Comparison of ENCODE assay signal across 1 cellular context in genomic region chr17:74430385-74430705, GRCh38.
TF ChIP-seq lines count a peak whose summit lies in the region.

No MANE protein-coding gene starts in this region.

TF ChIP-seq in HepG2, 621 proteins besides CTCF, POLR2A, EP300 and RAD21 (continued from another document and continues in another):
- no peak for TF ChIP-seq AHDC1 (CRISPR knock-in tag; IDR thresholded peaks at IDR 0.05; ENCODE audit: borderline replicate concordance)
- no peak for TF ChIP-seq BRCA1 (CRISPR knock-in tag; IDR thresholded peaks at IDR 0.05)
- no peak for TF ChIP-seq XRCC5 (optimal IDR thresholded peaks at IDR 0.05; ENCODE audit: low read length)
- TF ChIP-seq HNRNPUL1 (IDR thresholded peaks at IDR 0.05; ENCODE audit: low read depth, low read length): no peak
- no peak for TF ChIP-seq POGZ (CRISPR knock-in tag; IDR thresholded peaks at IDR 0.05)
- TF ChIP-seq ZMYM3 (CRISPR knock-in tag; IDR thresholded peaks at IDR 0.05): no peak
- TF ChIP-seq, protein P1, sequence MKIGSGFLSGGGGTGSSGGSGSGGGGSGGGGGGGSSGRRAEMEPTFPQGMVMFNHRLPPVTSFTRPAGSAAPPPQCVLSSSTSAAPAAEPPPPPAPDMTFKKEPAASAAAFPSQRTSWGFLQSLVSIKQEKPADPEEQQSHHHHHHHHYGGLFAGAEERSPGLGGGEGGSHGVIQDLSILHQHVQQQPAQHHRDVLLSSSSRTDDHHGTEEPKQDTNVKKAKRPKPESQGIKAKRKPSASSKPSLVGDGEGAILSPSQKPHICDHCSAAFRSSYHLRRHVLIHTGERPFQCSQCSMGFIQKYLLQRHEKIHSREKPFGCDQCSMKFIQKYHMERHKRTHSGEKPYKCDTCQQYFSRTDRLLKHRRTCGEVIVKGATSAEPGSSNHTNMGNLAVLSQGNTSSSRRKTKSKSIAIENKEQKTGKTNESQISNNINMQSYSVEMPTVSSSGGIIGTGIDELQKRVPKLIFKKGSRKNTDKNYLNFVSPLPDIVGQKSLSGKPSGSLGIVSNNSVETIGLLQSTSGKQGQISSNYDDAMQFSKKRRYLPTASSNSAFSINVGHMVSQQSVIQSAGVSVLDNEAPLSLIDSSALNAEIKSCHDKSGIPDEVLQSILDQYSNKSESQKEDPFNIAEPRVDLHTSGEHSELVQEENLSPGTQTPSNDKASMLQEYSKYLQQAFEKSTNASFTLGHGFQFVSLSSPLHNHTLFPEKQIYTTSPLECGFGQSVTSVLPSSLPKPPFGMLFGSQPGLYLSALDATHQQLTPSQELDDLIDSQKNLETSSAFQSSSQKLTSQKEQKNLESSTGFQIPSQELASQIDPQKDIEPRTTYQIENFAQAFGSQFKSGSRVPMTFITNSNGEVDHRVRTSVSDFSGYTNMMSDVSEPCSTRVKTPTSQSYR (CRISPR knock-in tag; IDR thresholded peaks at IDR 0.05; ENCODE audit: borderline replicate concordance): no peak
- TF ChIP-seq, protein P2, sequence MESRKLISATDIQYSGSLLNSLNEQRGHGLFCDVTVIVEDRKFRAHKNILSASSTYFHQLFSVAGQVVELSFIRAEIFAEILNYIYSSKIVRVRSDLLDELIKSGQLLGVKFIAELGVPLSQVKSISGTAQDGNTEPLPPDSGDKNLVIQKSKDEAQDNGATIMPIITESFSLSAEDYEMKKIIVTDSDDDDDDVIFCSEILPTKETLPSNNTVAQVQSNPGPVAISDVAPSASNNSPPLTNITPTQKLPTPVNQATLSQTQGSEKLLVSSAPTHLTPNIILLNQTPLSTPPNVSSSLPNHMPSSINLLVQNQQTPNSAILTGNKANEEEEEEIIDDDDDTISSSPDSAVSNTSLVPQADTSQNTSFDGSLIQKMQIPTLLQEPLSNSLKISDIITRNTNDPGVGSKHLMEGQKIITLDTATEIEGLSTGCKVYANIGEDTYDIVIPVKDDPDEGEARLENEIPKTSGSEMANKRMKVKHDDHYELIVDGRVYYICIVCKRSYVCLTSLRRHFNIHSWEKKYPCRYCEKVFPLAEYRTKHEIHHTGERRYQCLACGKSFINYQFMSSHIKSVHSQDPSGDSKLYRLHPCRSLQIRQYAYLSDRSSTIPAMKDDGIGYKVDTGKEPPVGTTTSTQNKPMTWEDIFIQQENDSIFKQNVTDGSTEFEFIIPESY (CRISPR knock-in tag; IDR thresholded peaks at IDR 0.05): no peak
- no peak for TF ChIP-seq MXD3 (CRISPR knock-in tag; IDR thresholded peaks at IDR 0.05)
- no peak for TF ChIP-seq ZNF768 (CRISPR knock-in tag; IDR thresholded peaks at IDR 0.05)
- TF ChIP-seq ZNF101 (CRISPR knock-in tag; IDR thresholded peaks at IDR 0.05; ENCODE audit: borderline replicate concordance, low read depth): no peak
- no peak; the same call in 1 of the 2 replicates for TF ChIP-seq DRAP1 (CRISPR knock-in tag; IDR thresholded peaks at IDR 0.05)
- TF ChIP-seq KDM5A (IDR thresholded peaks at IDR 0.05; ENCODE audit: borderline replicate concordance, low read length): 0 out of 2 replicates have a peak, but pooled peaks have one; percentile 43
- no peak for TF ChIP-seq ZNF451 (CRISPR knock-in tag; IDR thresholded peaks at IDR 0.05)
- TF ChIP-seq RAD51 (IDR thresholded peaks at IDR 0.05; ENCODE audit: borderline replicate concordance): no peak
- TF ChIP-seq HOXA5 (CRISPR knock-in tag; IDR thresholded peaks at IDR 0.05): no peak
- TF ChIP-seq NFIB (CRISPR knock-in tag; IDR thresholded peaks at IDR 0.05; ENCODE audit: borderline replicate concordance): no peak
- TF ChIP-seq ZFP82 (CRISPR knock-in tag; IDR thresholded peaks at IDR 0.05; ENCODE audit: borderline replicate concordance): no peak
- no peak for TF ChIP-seq HDAC6 (IDR thresholded peaks at IDR 0.05; ENCODE audit: low read depth, low read length)
- no peak for TF ChIP-seq JDP2 (CRISPR knock-in tag; IDR thresholded peaks at IDR 0.05; ENCODE audit: borderline replicate concordance)
- 0 out of 2 replicates have a peak, but pooled peaks have one; percentile 2 for TF ChIP-seq SP4 (CRISPR knock-in tag; IDR thresholded peaks at IDR 0.05)
- no peak for TF ChIP-seq ZFYVE20 (CRISPR knock-in tag; IDR thresholded peaks at IDR 0.05; ENCODE audit: borderline replicate concordance, low read depth)
- no peak for TF ChIP-seq ZBTB4 (CRISPR knock-in tag; IDR thresholded peaks at IDR 0.05; ENCODE audit: borderline replicate concordance)
- TF ChIP-seq ZNF619 (CRISPR knock-in tag; IDR thresholded peaks at IDR 0.05): peak; percentile 74; the same call in 1 of the 2 replicates
- 0 out of 2 replicates have a peak, but pooled peaks have one; percentile 22 for TF ChIP-seq PREB (CRISPR knock-in tag; IDR thresholded peaks at IDR 0.05)
- TF ChIP-seq, protein P3, sequence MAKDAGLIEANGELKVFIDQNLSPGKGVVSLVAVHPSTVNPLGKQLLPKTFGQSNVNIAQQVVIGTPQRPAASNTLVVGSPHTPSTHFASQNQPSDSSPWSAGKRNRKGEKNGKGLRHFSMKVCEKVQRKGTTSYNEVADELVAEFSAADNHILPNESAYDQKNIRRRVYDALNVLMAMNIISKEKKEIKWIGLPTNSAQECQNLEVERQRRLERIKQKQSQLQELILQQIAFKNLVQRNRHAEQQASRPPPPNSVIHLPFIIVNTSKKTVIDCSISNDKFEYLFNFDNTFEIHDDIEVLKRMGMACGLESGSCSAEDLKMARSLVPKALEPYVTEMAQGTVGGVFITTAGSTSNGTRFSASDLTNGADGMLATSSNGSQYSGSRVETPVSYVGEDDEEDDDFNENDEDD (CRISPR knock-in tag; IDR thresholded peaks at IDR 0.05; ENCODE audit: borderline replicate concordance): peak; percentile 17; the same call in 1 of the 2 replicates
- TF ChIP-seq ARID4A (CRISPR knock-in tag; IDR thresholded peaks at IDR 0.05; ENCODE audit: borderline replicate concordance): no peak; the same call in 1 of the 2 replicates
- TF ChIP-seq SAP130 (CRISPR knock-in tag; IDR thresholded peaks at IDR 0.05; ENCODE audit: low read depth): peak; percentile 84; the same call in 1 of the 2 replicates
